In genomic region chr2:9106338-9107167, GRCh38 we compare ENCODE assay signal across 16 cellular contexts.
DNase-seq lines count a peak whose midpoint lies in the region; ATAC-seq and TF ChIP-seq lines count a peak whose summit lies in the region.
"Had no signal": no experiment of that assay in that cellular context is flagged by ENCODE, and none has a peak within 500 bp of the region (broad histone marks: within the 10 kb centered on the region; RNA-seq: fewer than 3 reads in every experiment).

No MANE protein-coding gene starts in this region.

- 61% methylated on average over 12 of the region's 12 CpGs for WGBS in esophagus muscularis mucosa

- H3K4me3 ChIP-seq in mucosa of rectum (ENCODE audit: low read length in 2 of 2) (no peak overlapping the region), esophagus muscularis mucosa (no peak overlapping the region)
- H3K4me3 ChIP-seq: cardiac muscle cell had no signal

- ATAC-seq in GM18867 (IDR thresholded peaks at IDR 0.05; ENCODE audit: unreplicated experiment) (no peak), HG02798 (IDR thresholded peaks at IDR 0.05; ENCODE audit: poor library complexity, unreplicated experiment) (no peak)
- ATAC-seq: stimulated activated naive CD8-positive, alpha-beta T cell treated with anti-CD3 and anti-CD28 coated beads, Interleukin-15, amount 100 ng/mL, for 72 hours had no signal

- no peaks in the 10 kb centered on the region for H3K27me3 ChIP-seq in mucosa of rectum (ENCODE audit: control insufficient read depth in 2 of 2, insufficient read depth in 2 of 2, low read length in 2 of 2)
- H3K27me3 ChIP-seq in esophagus muscularis mucosa = no peaks in the 10 kb centered on the region
- H3K27me3 ChIP-seq: cardiac muscle cell had no signal

- TF ChIP-seq CTCF in brain (conservative IDR thresholded peaks at IDR 0.05) (no peak), esophagus muscularis mucosa (IDR thresholded peaks at IDR 0.05) (no peak)

- H3K9me3 Mint-ChIP-seq in brain = peaks cover 0 to 4% (median 0%) of the 10 kb centered on the region in 5 experiments
- H3K9me3 Mint-ChIP-seq: activated CD4-positive, alpha-beta memory T cell treated with anti-CD3 and anti-CD28 coated beads, Interleukin-2, amount 10 ng/mL, durations not matched to agents 7 days and 5 days; HFFc6; stimulated activated naive CD8-positive, alpha-beta T cell treated with anti-CD3 and anti-CD28 coated beads, Interleukin-15, amount 100 ng/mL, for 72 hours had no signal

- no peaks in the 10 kb centered on the region for H3K36me3 ChIP-seq in mucosa of rectum (ENCODE audit: control insufficient read depth in 2 of 2, insufficient read depth in 2 of 2, low read length in 2 of 2)
- no peaks in the 10 kb centered on the region for H3K36me3 ChIP-seq in esophagus muscularis mucosa
- H3K36me3 ChIP-seq: cardiac muscle cell had no signal

- DNase-seq in DMS153 treated with DMSO at 0.1 percent for 48 hours (lab: John Stamatoyannopoulos, UW; ENCODE audit: unreplicated experiment) (peak; percentile 94), NCI-H2081 (lab: John Stamatoyannopoulos, UW) (peak; percentile 94 to 100), esophagus muscularis mucosa (ENCODE audit: extremely low spot score) (no peak), DMS 273 (lab: John Stamatoyannopoulos, UW; ENCODE audit: unreplicated experiment) (no peak)
- DNase-seq: activated CD4-positive, alpha-beta memory T cell treated with anti-CD3 and anti-CD28 coated beads, Interleukin-2, amount 10 ng/mL, durations not matched to agents 7 days and 5 days; activated naive CD4-positive, alpha-beta T cell treated with Interleukin-2 at 50 U/mL for 16 hours; EL; HFFc6; NCI-H226; stimulated activated CD4-positive, alpha-beta T cell treated with anti-CD3 and anti-CD28 coated beads, Interleukin-4, amount 100 ng/mL, for 24 hours; stimulated activated naive CD8-positive, alpha-beta T cell treated with anti-CD3 and anti-CD28 coated beads, Interleukin-15, amount 100 ng/mL, for 72 hours had no signal

- peaks cover 71% of the 10 kb centered on the region for H3K4me1 Mint-ChIP-seq in brain
- H3K4me1 Mint-ChIP-seq: activated CD4-positive, alpha-beta memory T cell treated with anti-CD3 and anti-CD28 coated beads, Interleukin-2, amount 10 ng/mL, durations not matched to agents 7 days and 5 days; stimulated activated naive CD8-positive, alpha-beta T cell treated with anti-CD3 and anti-CD28 coated beads, Interleukin-15, amount 100 ng/mL, for 72 hours had no signal

- H3K36me3 Mint-ChIP-seq in brain = no peaks in the 10 kb centered on the region

- peak overlapping the region; percentile 16 to 90 (median 88) for H3K27ac Mint-ChIP-seq in brain
- H3K27ac Mint-ChIP-seq: activated CD4-positive, alpha-beta memory T cell treated with anti-CD3 and anti-CD28 coated beads, Interleukin-2, amount 10 ng/mL, durations not matched to agents 7 days and 5 days; HFFc6 had no signal

- TF ChIP-seq EP300 in esophagus muscularis mucosa (IDR thresholded peaks at IDR 0.05) = no peak

- H3K4me1 ChIP-seq in mucosa of rectum (ENCODE audit: control insufficient read depth in 2 of 2, insufficient read depth in 2 of 2, low read length in 2 of 2) = peaks cover 10 to 27% of the 10 kb centered on the region in 2 donors
- H3K4me1 ChIP-seq in esophagus muscularis mucosa = peaks cover 16 to 29% (median 27%) of the 10 kb centered on the region in 4 donors

- no peaks in the 10 kb centered on the region for H3K9me3 ChIP-seq in mucosa of rectum (ENCODE audit: control insufficient read depth in 2 of 2, low read length in 2 of 2)
- no peaks in the 10 kb centered on the region for H3K9me3 ChIP-seq in esophagus muscularis mucosa

- no peak overlapping the region for H3K4me3 Mint-ChIP-seq in brain
- H3K4me3 Mint-ChIP-seq: activated CD4-positive, alpha-beta memory T cell treated with anti-CD3 and anti-CD28 coated beads, Interleukin-2, amount 10 ng/mL, durations not matched to agents 7 days and 5 days; HFFc6; stimulated activated naive CD8-positive, alpha-beta T cell treated with anti-CD3 and anti-CD28 coated beads, Interleukin-15, amount 100 ng/mL, for 72 hours had no signal

- H3K27ac ChIP-seq in mucosa of rectum (ENCODE audit: low read depth in 2 of 2, low read length in 2 of 2) (peak overlapping the region; percentile 86 to 90), esophagus muscularis mucosa (replicated peaks in 1 of 4) (no peak overlapping the region)
- H3K27ac ChIP-seq: cardiac muscle cell had no signal

- H3K27me3 Mint-ChIP-seq in brain = peaks cover 12% of the 10 kb centered on the region
- H3K27me3 Mint-ChIP-seq: activated CD4-positive, alpha-beta memory T cell treated with anti-CD3 and anti-CD28 coated beads, Interleukin-2, amount 10 ng/mL, durations not matched to agents 7 days and 5 days; stimulated activated naive CD8-positive, alpha-beta T cell treated with anti-CD3 and anti-CD28 coated beads, Interleukin-15, amount 100 ng/mL, for 72 hours had no signal

- no peak for TF ChIP-seq POLR2A in esophagus muscularis mucosa (IDR thresholded peaks at IDR 0.05; ENCODE audit: low read depth)

- intact Hi-C loops in esophagus muscularis mucosa (cut with DNase I) = no loop called here

- no peak overlapping the region for H3K9ac ChIP-seq in mucosa of rectum (ENCODE audit: low read depth in 1 of 2, low read length in 2 of 2)

Comparison
In these comparisons a context has a peak if more than half of its experiments do, and no peak if none do; other contexts are left out.
1. DNase-seq: peak in DMS153 treated with DMSO at 0.1 percent for 48 hours (single experiment) and NCI-H2081 (2 of 2); none in esophagus muscularis mucosa (single experiment) and DMS 273 (single experiment).
2. H3K27ac ChIP-seq: peak in mucosa of rectum (2 of 2); none in esophagus muscularis mucosa (0 of 4).